In the genomic region with DNA sequence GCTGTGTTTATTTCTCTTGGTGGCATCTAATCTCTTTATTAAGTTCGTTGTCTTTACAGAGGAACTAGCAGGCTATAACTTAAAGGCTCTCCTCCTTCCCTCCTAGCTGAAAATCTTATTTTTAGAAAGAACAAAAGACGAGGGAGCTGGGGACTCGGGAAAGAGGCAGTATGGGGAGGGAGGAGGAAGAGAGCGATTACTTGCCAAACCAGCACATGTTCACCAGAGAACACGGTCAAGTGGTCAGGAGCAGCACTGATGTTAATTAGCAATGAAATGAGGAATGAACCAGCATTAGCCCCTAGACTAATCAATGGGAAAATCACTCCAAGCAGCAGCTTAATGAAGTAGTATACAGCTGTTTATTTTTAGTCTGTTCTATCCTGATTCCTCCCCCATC, we compare ENCODE assay signal across 27 cellular contexts.
"Had no signal": no experiment of that assay in that cellular context is flagged by ENCODE, and none has a peak within 500 bp of the region (broad histone marks: within the 10 kb centered on the region; RNA-seq: fewer than 3 reads in every experiment).

No MANE protein-coding gene starts in this region.

- H3K4me1 Mint-ChIP-seq: activated naive CD8-positive, alpha-beta T cell treated with anti-CD3 and anti-CD28 coated beads, Interleukin-2, amount 10 ng/mL, durations not matched to agents 7 days and 5 days had no signal

- DNase-seq: activated CD4-positive, alpha-beta T cell treated with anti-CD3 and anti-CD28 coated beads for 48 hours; activated CD4-positive, alpha-beta T cell treated with anti-CD3 and anti-CD28 coated beads, Interleukin-2, amount 50 U/mL, for 4 hours; activated CD4-positive, CD25-positive, alpha-beta regulatory T cell treated with anti-CD3 and anti-CD28 coated beads, Interleukin-2, amount 50 U/mL, for 72 hours; activated CD8-positive, alpha-beta memory T cell treated with anti-CD3 and anti-CD28 coated beads, Interleukin-2, amount 50 U/mL, for 48 hours; activated CD8-positive, alpha-beta T cell treated with anti-CD3 and anti-CD28 coated beads, Interleukin-2, amount 10 ng/mL, durations not matched to agents 7 days and 5 days; activated naive CD4-positive, alpha-beta T cell treated with anti-CD3 and anti-CD28 coated beads, Interleukin-2, amount 50 U/mL, for 16 hours; activated naive CD8-positive, alpha-beta T cell treated with anti-CD3 and anti-CD28 coated beads, Interleukin-2, amount 10 ng/mL, durations not matched to agents 7 days and 5 days; activated T-cell treated with anti-CD3 and anti-CD28 coated beads, Interleukin-2, amount 50 U/mL, for 1 hour; aorta; central memory CD4-positive, alpha-beta T cell; Kasumi-1; KBM-7; NCI-H1417; NCI-H1930; NCI-H2171; NCI-H2227 treated with DMSO at 0.1 percent for 48 hours; NCI-H446 treated with DMSO at 0.1 percent for 48 hours; NCI-H524 treated with DMSO at 0.1 percent for 48 hours; NCI-H774; NK-92 treated with Interleukin-12 subunit alpha and Interleukin-12 subunit beta, amount 100 ng/mL, for 24 hours; OCI-M1; Peyer's patch; SHP77 had no signal

- H3K4me1 ChIP-seq: breast epithelium, Peyer's patch, SJSA1 had no signal

- H3K4me3 Mint-ChIP-seq: activated CD8-positive, alpha-beta T cell treated with anti-CD3 and anti-CD28 coated beads, Interleukin-2, amount 10 ng/mL, durations not matched to agents 7 days and 5 days; activated naive CD8-positive, alpha-beta T cell treated with anti-CD3 and anti-CD28 coated beads, Interleukin-2, amount 10 ng/mL, durations not matched to agents 7 days and 5 days; T-helper 1 cell treated with Interleukin-12 subunit alpha and Interleukin-12 subunit beta and Interleukin-4 antibody, amounts not matched to agents 30 μg/mL and 1 μg/mL, for 36 hours; WTC11 had no signal

- ATAC-seq: activated CD8-positive, alpha-beta T cell treated with anti-CD3 and anti-CD28 coated beads, Interleukin-2, amount 10 ng/mL, durations not matched to agents 7 days and 5 days; WTC11 had no signal

- H3K4me3 ChIP-seq: breast epithelium, Peyer's patch, SJSA1 had no signal

- H3K9me3 Mint-ChIP-seq: activated naive CD8-positive, alpha-beta T cell treated with anti-CD3 and anti-CD28 coated beads, Interleukin-2, amount 10 ng/mL, durations not matched to agents 7 days and 5 days; T-helper 1 cell treated with Interleukin-12 subunit alpha and Interleukin-12 subunit beta and Interleukin-4 antibody, amounts not matched to agents 30 μg/mL and 1 μg/mL, for 36 hours; WTC11 had no signal

- H3K27ac ChIP-seq: breast epithelium, Peyer's patch, SJSA1 had no signal

- H3K27me3 ChIP-seq: breast epithelium, Peyer's patch, SJSA1 had no signal

- H3K36me3 ChIP-seq: breast epithelium, Peyer's patch, SJSA1 had no signal

- H3K9me3 ChIP-seq: breast epithelium, Peyer's patch, SJSA1 had no signal

- H3K36me3 Mint-ChIP-seq: activated naive CD8-positive, alpha-beta T cell treated with anti-CD3 and anti-CD28 coated beads, Interleukin-2, amount 10 ng/mL, durations not matched to agents 7 days and 5 days; WTC11 had no signal

- H3K27me3 Mint-ChIP-seq: activated naive CD8-positive, alpha-beta T cell treated with anti-CD3 and anti-CD28 coated beads, Interleukin-2, amount 10 ng/mL, durations not matched to agents 7 days and 5 days had no signal

- H3K27ac Mint-ChIP-seq: activated CD8-positive, alpha-beta T cell treated with anti-CD3 and anti-CD28 coated beads, Interleukin-2, amount 10 ng/mL, durations not matched to agents 7 days and 5 days; activated naive CD8-positive, alpha-beta T cell treated with anti-CD3 and anti-CD28 coated beads, Interleukin-2, amount 10 ng/mL, durations not matched to agents 7 days and 5 days; T-helper 1 cell treated with Interleukin-12 subunit alpha and Interleukin-12 subunit beta and Interleukin-4 antibody, amounts not matched to agents 30 μg/mL and 1 μg/mL, for 36 hours; WTC11 had no signal
